Comparison of ENCODE assay signal across 10 cellular contexts in genomic region chr10:6194291-6194690, GRCh38.
"Had no signal": no experiment of that assay in that cellular context is flagged by ENCODE, and none has a peak within 500 bp of the region (broad histone marks: within the 10 kb centered on the region; RNA-seq: fewer than 3 reads in every experiment).

No MANE protein-coding gene starts in this region.

- H3K9ac ChIP-seq: parathyroid adenoma had no signal

- H3K27ac ChIP-seq: cardiac muscle cell, hepatocyte, parathyroid adenoma, upper lobe of right lung had no signal

- H2AFZ ChIP-seq: hepatocyte, parathyroid adenoma had no signal

- H3K4me3 ChIP-seq: cardiac muscle cell, hepatocyte, upper lobe of right lung had no signal

- DNase-seq: activated CD4-positive, alpha-beta memory T cell treated with anti-CD3 and anti-CD28 coated beads for 36 hours; activated gamma-delta T cell; activated T-cell treated with anti-CD3 and anti-CD28 coated beads, Interleukin-2, amount 50 U/mL, for 4 hours; effector CD4-positive, alpha-beta T cell; retina; substantia nigra; upper lobe of right lung had no signal

- H3K4me2 ChIP-seq: hepatocyte had no signal

- H3K27me3 ChIP-seq: cardiac muscle cell, hepatocyte, upper lobe of right lung had no signal

- H3K79me2 ChIP-seq: hepatocyte had no signal

- H3K9me3 ChIP-seq: upper lobe of right lung had no signal

- H3K36me3 ChIP-seq: cardiac muscle cell, upper lobe of right lung had no signal
